In genomic region chr21:17646790-17647189, GRCh38 we compare ENCODE assay signal across 23 cellular contexts. TPM values are rescaled to one million over a fixed set of nuclear protein-coding genes. Genes with fewer than 3 reads are reported as not detected.
DNase-seq lines count a peak whose midpoint lies in the region; ATAC-seq, FAIRE-seq and TF ChIP-seq lines count a peak whose summit lies in the region.
"Had no signal": no experiment of that assay in that cellular context is flagged by ENCODE, and none has a peak within 500 bp of the region (broad histone marks: within the 10 kb centered on the region; RNA-seq: fewer than 3 reads in every experiment).

No MANE protein-coding gene starts in this region.

- H3K9me3 ChIP-seq in HepG2 (ENCODE audit: low read length) = 0 out of 2 replicates have a peak, but pooled peaks cover 3% of the 10 kb centered on the region
- no peaks in the 10 kb centered on the region for H3K9me3 ChIP-seq in right lobe of liver
- H3K9me3 ChIP-seq: A549, Caco-2 had no signal

- H3K27ac ChIP-seq in HepG2 (ENCODE audit: extremely low read length, insufficient read depth, low read length) (no peak overlapping the region), right lobe of liver (no peak overlapping the region)
- H3K27ac ChIP-seq: 22Rv1; A549; BLaER1 treated with 17β-estradiol and CSF1 and Interleukin-3, amounts not matched to agents 10 nM and 100 nM; C4-2B had no signal

- H2AFZ ChIP-seq in HepG2 (ENCODE audit: low read length) = no peak overlapping the region

- intact Hi-C loops in HepG2 (cut with micrococcal nuclease; ENCODE audit: unreplicated experiment) (no loop called here), right lobe of liver (cut with DNase I) (no loop called here)

- H3K27me3 ChIP-seq in HepG2 (ENCODE audit: control insufficient read depth in 1 of 2, insufficient read depth in 2 of 2, low read length in 2 of 2) (no peaks in the 10 kb centered on the region), right lobe of liver (no peaks in the 10 kb centered on the region)
- H3K27me3 ChIP-seq: BLaER1 treated with 17β-estradiol and CSF1 and Interleukin-3, amounts not matched to agents 10 nM and 100 nM had no signal

- H3K9ac ChIP-seq in HepG2 (ENCODE audit: insufficient read depth, low read depth, low read length) = no peak overlapping the region
- H3K9ac ChIP-seq: BLaER1 treated with 17β-estradiol and CSF1 and Interleukin-3, amounts not matched to agents 10 nM and 100 nM had no signal

- BruUV-seq in HepG2 (replicated peaks; lab: Mats Ljungman, UMichigan) = no TSS peak

- no peak for TF ChIP-seq CTCF in HepG2 (CRISPR knock-in tag; IDR thresholded peaks at IDR 0.05)
- no peak for TF ChIP-seq CTCF in right lobe of liver (IDR thresholded peaks at IDR 0.05)

- H3K4me1 ChIP-seq in HepG2 (ENCODE audit: insufficient read depth, low read length) = peaks cover 14% of the 10 kb centered on the region
- H3K4me1 ChIP-seq in right lobe of liver = no peaks in the 10 kb centered on the region
- H3K4me1 ChIP-seq: A549; BLaER1 treated with 17β-estradiol and CSF1 and Interleukin-3, amounts not matched to agents 10 nM and 100 nM; Caco-2 had no signal

- no peak for DNase-seq in HepG2 (ENCODE audit: low spot score)
- no peak for DNase-seq in right lobe of liver
- DNase-seq in frontal cortex (ENCODE audit: low spot score in 2 of 2) = no peak
- DNase-seq in DMS53 treated with DMSO at 0.1 percent for 48 hours (lab: John Stamatoyannopoulos, UW; ENCODE audit: unreplicated experiment) = no peak
- DNase-seq: AML-193; Caco-2; Calu3; CD4-positive, alpha-beta T cell; CD8-positive, alpha-beta T cell; DMS79; DND-41; EL; GDM1 had no signal

- no peak overlapping the region for H3K4me2 ChIP-seq in HepG2 (ENCODE audit: low read depth, low read length)
- H3K4me2 ChIP-seq: A549; BLaER1 treated with 17β-estradiol and CSF1 and Interleukin-3, amounts not matched to agents 10 nM and 100 nM had no signal

- FAIRE-seq in HepG2 (lab: Jason Lieb, UNC) (no peak), frontal cortex (lab: Jason Lieb, UNC) (peak; percentile 56)
- FAIRE-seq: A549, D721Med, GM12878, GM12892, GM18507, GM19239 had no signal

- H3K4me3 ChIP-seq in HepG2 (replicated peaks in 1 of 3; ENCODE audit: insufficient read depth in 1 of 3, low read depth in 2 of 3, low read length in 3 of 3) (no peak overlapping the region), right lobe of liver (no peak overlapping the region)
- H3K4me3 ChIP-seq: A549; BLaER1 treated with 17β-estradiol and CSF1 and Interleukin-3, amounts not matched to agents 10 nM and 100 nM; GM12878 had no signal

- TF ChIP-seq RAD21 in HepG2 (CRISPR knock-in tag; IDR thresholded peaks at IDR 0.05) = no peak

- no peaks in the 10 kb centered on the region for H3K79me2 ChIP-seq in HepG2 (ENCODE audit: insufficient read depth, low read length)

- CTCF ChIA-PET in HepG2 (lab: Yijun Ruan, JAX; ENCODE audit: low intra/inter-chr PET ratio, low total read pairs) = no interaction called here

- no peaks in the 10 kb centered on the region for H4K20me1 ChIP-seq in HepG2 (ENCODE audit: insufficient read depth, low read length)
- H4K20me1 ChIP-seq: BLaER1 treated with 17β-estradiol and CSF1 and Interleukin-3, amounts not matched to agents 10 nM and 100 nM had no signal

- no peak for TF ChIP-seq POLR2A in HepG2 (IDR thresholded peaks at IDR 0.05; ENCODE audit: insufficient read depth in 1 of 2, low read depth in 2 of 2, low read length in 2 of 2)
- TF ChIP-seq POLR2A in right lobe of liver (IDR thresholded peaks at IDR 0.05) = no peak

- WGBS in HepG2 (ENCODE audit: low lambda C conversion rate) = 4% methylated on average over 4 of the region's 4 CpGs
- 73% methylated on average over 4 of the region's 4 CpGs for WGBS in right lobe of liver (ENCODE audit: insufficient coverage, low coverage, low lambda C conversion rate, missing lambda C conversion rate)

- H3K36me3 ChIP-seq in HepG2 (replicated peaks in 1 of 2; ENCODE audit: control insufficient read depth in 1 of 2, insufficient read depth in 2 of 2, low read length in 2 of 2) = no peaks in the 10 kb centered on the region
- no peaks in the 10 kb centered on the region for H3K36me3 ChIP-seq in right lobe of liver
- H3K36me3 ChIP-seq: BLaER1 treated with 17β-estradiol and CSF1 and Interleukin-3, amounts not matched to agents 10 nM and 100 nM had no signal

- ATAC-seq in HepG2 = no peak
- ATAC-seq in right lobe of liver = no peak
- ATAC-seq in activated CD4-positive, CD25-positive, alpha-beta regulatory T cell treated with anti-CD3 and anti-CD28 coated beads, Interleukin-2, amount 50 U/mL, for 24 hours = no peak
- ATAC-seq: A549; CD8-positive, alpha-beta T cell; GM12878 had no signal

- in situ Hi-C loops in HepG2 (cut with HindIII; ENCODE audit: extremely low pct_ligation_motif_present, low pct_unique_long_range_greater_than_20kb) = no loop called here

- TF ChIP-seq EP300 in HepG2 (IDR thresholded peaks at IDR 0.05; ENCODE audit: low read depth in 2 of 2, low read length in 2 of 2) (no peak), HepG2 (CRISPR knock-in tag; IDR thresholded peaks at IDR 0.05; ENCODE audit: borderline replicate concordance) (no peak)

- POLR2A ChIA-PET in HepG2 (lab: Yijun Ruan, JAX) = no interaction called here

TF ChIP-seq in HepG2, 621 proteins besides CTCF, POLR2A, EP300 and RAD21:
- no peak for TF ChIP-seq SMAD9 (CRISPR knock-in tag; IDR thresholded peaks at IDR 0.05)
- TF ChIP-seq CREB1 (IDR thresholded peaks at IDR 0.05) = peak; percentile 75
- no peak for TF ChIP-seq CREB1 (CRISPR knock-in tag; IDR thresholded peaks at IDR 0.05)
- TF ChIP-seq HNF4A (CRISPR knock-in tag; IDR thresholded peaks at IDR 0.05) = no peak
- TF ChIP-seq NFKB2 (CRISPR knock-in tag; IDR thresholded peaks at IDR 0.05; ENCODE audit: borderline replicate concordance) = no peak
- peak; percentile 68; the same call in 1 of the 2 replicates for TF ChIP-seq ATF7 (IDR thresholded peaks at IDR 0.05)
- no peak for TF ChIP-seq ATF7 (CRISPR knock-in tag; IDR thresholded peaks at IDR 0.05)
- TF ChIP-seq ZNF501 (CRISPR knock-in tag; IDR thresholded peaks at IDR 0.05) = no peak
TF ChIP-seq in HepG2: peak in this region for 2.

RNA-seq across cellular contexts. Expression of gene BTG3, which starts 34.1 kb away (rescaled TPM):
- total RNA-seq in HepG2 (2016; rRNA removed; fragmentation: Illumina TruSeq; extraction: Trizol) (11.6 and 13.9 TPM in 2 replicates), right lobe of liver (10 to 100 TPM in 2 of 6 experiments, 1 to 10 TPM in 4; 1.1 to 14.3 (median 5.6) TPM), frontal cortex (20.8 TPM)
- 2.6 and 3.3 TPM in 2 replicates for total RNA-seq in HepG2 (2016; cell fraction: cytosol; rRNA removed; fragmentation: Illumina TruSeq; extraction: Trizol; ENCODE audit: low read depth)
- 14.2 and 15.8 TPM in 2 replicates for total RNA-seq in HepG2 (2016; cell fraction: insoluble cytoplasmic fraction; rRNA removed; fragmentation: Illumina TruSeq; extraction: Trizol)
- 5.4 and 6.1 TPM in 2 replicates for total RNA-seq in HepG2 (2016; cell fraction: membrane; rRNA removed; fragmentation: Illumina TruSeq; extraction: Trizol)
- total RNA-seq in HepG2 (2016; cell fraction: nucleus; rRNA removed; fragmentation: Illumina TruSeq; extraction: Trizol) = 28.7 and 34.0 TPM in 2 replicates
- 22.5 and 27.4 TPM in 2 replicates for polyA plus RNA-seq in HepG2 (2011; rRNA removed)
- 11.5 and 19.2 TPM in 2 replicates for polyA plus RNA-seq in HepG2 (2011; cell fraction: cytosol; rRNA removed)
- 12.4 and 14.1 TPM in 2 replicates for polyA plus RNA-seq in HepG2 (2011; cell fraction: nucleus; rRNA removed)
- 42.9 and 43.4 TPM in 2 replicates for polyA plus RNA-seq in HepG2 (2012)
- polyA plus RNA-seq in HepG2 (2016; cell fraction: cytosol; fragmentation: Illumina TruSeq; extraction: Trizol; ENCODE audit: low read depth) = 2.5 and 3.0 TPM in 2 replicates
- 20.7 and 21.3 TPM in 2 replicates for polyA plus RNA-seq in HepG2 (2016; cell fraction: insoluble cytoplasmic fraction; fragmentation: Illumina TruSeq; extraction: Trizol; ENCODE audit: low read depth)
- 4.3 and 4.4 TPM in 2 replicates for polyA plus RNA-seq in HepG2 (2016; cell fraction: membrane; fragmentation: Illumina TruSeq; extraction: Trizol; ENCODE audit: low read depth)
- polyA plus RNA-seq in HepG2 (2016; cell fraction: nucleus; fragmentation: Illumina TruSeq; extraction: Trizol; ENCODE audit: insufficient read depth, low read depth) = 26.5 and 30.1 TPM in 2 replicates
- polyA minus RNA-seq in HepG2 (2011; rRNA and poly(A)+ RNA removed; ENCODE audit: low replicate concordance) = 3.9 and 11.3 TPM in 2 replicates
- 9.0 and 9.1 TPM in 2 replicates for polyA minus RNA-seq in HepG2 (2011; cell fraction: cytosol; rRNA and poly(A)+ RNA removed)
- polyA minus RNA-seq in HepG2 (2011; cell fraction: nucleus; rRNA and poly(A)+ RNA removed) = 42.6 and 51.3 TPM in 2 replicates
